In the genomic region with DNA sequence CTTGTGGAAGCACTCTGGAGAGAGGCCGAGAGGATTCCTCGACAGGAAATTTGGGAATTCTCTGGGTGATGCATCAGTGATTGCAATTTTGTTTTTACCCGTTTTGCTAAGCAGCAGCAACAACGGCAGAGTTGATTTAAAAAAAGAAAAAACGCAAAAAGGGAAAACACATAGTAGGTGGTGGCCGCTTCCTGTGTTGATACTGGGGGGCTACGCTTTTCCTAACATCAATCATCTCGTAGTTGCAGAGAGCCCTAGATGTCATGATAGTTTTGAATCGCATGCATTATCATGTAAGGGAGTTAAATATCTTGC, we compare ENCODE assay signal across 1 cellular context.
TF ChIP-seq lines count a peak whose summit lies in the region.

No MANE protein-coding gene starts in this region.

TF ChIP-seq in K562, 482 proteins besides CTCF, POLR2A, EP300 and RAD21 (continued from another document):
- TF ChIP-seq, protein P1, sequence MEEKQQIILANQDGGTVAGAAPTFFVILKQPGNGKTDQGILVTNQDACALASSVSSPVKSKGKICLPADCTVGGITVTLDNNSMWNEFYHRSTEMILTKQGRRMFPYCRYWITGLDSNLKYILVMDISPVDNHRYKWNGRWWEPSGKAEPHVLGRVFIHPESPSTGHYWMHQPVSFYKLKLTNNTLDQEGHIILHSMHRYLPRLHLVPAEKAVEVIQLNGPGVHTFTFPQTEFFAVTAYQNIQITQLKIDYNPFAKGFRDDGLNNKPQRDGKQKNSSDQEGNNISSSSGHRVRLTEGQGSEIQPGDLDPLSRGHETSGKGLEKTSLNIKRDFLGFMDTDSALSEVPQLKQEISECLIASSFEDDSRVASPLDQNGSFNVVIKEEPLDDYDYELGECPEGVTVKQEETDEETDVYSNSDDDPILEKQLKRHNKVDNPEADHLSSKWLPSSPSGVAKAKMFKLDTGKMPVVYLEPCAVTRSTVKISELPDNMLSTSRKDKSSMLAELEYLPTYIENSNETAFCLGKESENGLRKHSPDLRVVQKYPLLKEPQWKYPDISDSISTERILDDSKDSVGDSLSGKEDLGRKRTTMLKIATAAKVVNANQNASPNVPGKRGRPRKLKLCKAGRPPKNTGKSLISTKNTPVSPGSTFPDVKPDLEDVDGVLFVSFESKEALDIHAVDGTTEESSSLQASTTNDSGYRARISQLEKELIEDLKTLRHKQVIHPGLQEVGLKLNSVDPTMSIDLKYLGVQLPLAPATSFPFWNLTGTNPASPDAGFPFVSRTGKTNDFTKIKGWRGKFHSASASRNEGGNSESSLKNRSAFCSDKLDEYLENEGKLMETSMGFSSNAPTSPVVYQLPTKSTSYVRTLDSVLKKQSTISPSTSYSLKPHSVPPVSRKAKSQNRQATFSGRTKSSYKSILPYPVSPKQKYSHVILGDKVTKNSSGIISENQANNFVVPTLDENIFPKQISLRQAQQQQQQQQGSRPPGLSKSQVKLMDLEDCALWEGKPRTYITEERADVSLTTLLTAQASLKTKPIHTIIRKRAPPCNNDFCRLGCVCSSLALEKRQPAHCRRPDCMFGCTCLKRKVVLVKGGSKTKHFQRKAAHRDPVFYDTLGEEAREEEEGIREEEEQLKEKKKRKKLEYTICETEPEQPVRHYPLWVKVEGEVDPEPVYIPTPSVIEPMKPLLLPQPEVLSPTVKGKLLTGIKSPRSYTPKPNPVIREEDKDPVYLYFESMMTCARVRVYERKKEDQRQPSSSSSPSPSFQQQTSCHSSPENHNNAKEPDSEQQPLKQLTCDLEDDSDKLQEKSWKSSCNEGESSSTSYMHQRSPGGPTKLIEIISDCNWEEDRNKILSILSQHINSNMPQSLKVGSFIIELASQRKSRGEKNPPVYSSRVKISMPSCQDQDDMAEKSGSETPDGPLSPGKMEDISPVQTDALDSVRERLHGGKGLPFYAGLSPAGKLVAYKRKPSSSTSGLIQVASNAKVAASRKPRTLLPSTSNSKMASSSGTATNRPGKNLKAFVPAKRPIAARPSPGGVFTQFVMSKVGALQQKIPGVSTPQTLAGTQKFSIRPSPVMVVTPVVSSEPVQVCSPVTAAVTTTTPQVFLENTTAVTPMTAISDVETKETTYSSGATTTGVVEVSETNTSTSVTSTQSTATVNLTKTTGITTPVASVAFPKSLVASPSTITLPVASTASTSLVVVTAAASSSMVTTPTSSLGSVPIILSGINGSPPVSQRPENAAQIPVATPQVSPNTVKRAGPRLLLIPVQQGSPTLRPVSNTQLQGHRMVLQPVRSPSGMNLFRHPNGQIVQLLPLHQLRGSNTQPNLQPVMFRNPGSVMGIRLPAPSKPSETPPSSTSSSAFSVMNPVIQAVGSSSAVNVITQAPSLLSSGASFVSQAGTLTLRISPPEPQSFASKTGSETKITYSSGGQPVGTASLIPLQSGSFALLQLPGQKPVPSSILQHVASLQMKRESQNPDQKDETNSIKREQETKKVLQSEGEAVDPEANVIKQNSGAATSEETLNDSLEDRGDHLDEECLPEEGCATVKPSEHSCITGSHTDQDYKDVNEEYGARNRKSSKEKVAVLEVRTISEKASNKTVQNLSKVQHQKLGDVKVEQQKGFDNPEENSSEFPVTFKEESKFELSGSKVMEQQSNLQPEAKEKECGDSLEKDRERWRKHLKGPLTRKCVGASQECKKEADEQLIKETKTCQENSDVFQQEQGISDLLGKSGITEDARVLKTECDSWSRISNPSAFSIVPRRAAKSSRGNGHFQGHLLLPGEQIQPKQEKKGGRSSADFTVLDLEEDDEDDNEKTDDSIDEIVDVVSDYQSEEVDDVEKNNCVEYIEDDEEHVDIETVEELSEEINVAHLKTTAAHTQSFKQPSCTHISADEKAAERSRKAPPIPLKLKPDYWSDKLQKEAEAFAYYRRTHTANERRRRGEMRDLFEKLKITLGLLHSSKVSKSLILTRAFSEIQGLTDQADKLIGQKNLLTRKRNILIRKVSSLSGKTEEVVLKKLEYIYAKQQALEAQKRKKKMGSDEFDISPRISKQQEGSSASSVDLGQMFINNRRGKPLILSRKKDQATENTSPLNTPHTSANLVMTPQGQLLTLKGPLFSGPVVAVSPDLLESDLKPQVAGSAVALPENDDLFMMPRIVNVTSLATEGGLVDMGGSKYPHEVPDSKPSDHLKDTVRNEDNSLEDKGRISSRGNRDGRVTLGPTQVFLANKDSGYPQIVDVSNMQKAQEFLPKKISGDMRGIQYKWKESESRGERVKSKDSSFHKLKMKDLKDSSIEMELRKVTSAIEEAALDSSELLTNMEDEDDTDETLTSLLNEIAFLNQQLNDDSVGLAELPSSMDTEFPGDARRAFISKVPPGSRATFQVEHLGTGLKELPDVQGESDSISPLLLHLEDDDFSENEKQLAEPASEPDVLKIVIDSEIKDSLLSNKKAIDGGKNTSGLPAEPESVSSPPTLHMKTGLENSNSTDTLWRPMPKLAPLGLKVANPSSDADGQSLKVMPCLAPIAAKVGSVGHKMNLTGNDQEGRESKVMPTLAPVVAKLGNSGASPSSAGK (IDR thresholded peaks at IDR 0.05): peak; percentile 39; the same call in 1 of the 2 replicates
- TF ChIP-seq, protein P2, sequence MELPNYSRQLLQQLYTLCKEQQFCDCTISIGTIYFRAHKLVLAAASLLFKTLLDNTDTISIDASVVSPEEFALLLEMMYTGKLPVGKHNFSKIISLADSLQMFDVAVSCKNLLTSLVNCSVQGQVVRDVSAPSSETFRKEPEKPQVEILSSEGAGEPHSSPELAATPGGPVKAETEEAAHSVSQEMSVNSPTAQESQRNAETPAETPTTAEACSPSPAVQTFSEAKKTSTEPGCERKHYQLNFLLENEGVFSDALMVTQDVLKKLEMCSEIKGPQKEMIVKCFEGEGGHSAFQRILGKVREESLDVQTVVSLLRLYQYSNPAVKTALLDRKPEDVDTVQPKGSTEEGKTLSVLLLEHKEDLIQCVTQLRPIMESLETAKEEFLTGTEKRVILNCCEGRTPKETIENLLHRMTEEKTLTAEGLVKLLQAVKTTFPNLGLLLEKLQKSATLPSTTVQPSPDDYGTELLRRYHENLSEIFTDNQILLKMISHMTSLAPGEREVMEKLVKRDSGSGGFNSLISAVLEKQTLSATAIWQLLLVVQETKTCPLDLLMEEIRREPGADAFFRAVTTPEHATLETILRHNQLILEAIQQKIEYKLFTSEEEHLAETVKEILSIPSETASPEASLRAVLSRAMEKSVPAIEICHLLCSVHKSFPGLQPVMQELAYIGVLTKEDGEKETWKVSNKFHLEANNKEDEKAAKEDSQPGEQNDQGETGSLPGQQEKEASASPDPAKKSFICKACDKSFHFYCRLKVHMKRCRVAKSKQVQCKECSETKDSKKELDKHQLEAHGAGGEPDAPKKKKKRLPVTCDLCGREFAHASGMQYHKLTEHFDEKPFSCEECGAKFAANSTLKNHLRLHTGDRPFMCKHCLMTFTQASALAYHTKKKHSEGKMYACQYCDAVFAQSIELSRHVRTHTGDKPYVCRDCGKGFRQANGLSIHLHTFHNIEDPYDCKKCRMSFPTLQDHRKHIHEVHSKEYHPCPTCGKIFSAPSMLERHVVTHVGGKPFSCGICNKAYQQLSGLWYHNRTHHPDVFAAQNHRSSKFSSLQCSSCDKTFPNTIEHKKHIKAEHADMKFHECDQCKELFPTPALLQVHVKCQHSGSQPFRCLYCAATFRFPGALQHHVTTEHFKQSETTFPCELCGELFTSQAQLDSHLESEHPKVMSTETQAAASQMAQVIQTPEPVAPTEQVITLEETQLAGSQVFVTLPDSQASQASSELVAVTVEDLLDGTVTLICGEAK (IDR thresholded peaks at IDR 0.05): peak; percentile 50; the same call in 1 of the 2 replicates
- TF ChIP-seq, protein P2 (CRISPR knock-in tag; IDR thresholded peaks at IDR 0.05): no peak
- TF ChIP-seq NFIC (IDR thresholded peaks at IDR 0.05): no peak
- TF ChIP-seq ZKSCAN1 (IDR thresholded peaks at IDR 0.05; ENCODE audit: low read depth, low read length): peak; percentile 89
- TF ChIP-seq, protein P3, sequence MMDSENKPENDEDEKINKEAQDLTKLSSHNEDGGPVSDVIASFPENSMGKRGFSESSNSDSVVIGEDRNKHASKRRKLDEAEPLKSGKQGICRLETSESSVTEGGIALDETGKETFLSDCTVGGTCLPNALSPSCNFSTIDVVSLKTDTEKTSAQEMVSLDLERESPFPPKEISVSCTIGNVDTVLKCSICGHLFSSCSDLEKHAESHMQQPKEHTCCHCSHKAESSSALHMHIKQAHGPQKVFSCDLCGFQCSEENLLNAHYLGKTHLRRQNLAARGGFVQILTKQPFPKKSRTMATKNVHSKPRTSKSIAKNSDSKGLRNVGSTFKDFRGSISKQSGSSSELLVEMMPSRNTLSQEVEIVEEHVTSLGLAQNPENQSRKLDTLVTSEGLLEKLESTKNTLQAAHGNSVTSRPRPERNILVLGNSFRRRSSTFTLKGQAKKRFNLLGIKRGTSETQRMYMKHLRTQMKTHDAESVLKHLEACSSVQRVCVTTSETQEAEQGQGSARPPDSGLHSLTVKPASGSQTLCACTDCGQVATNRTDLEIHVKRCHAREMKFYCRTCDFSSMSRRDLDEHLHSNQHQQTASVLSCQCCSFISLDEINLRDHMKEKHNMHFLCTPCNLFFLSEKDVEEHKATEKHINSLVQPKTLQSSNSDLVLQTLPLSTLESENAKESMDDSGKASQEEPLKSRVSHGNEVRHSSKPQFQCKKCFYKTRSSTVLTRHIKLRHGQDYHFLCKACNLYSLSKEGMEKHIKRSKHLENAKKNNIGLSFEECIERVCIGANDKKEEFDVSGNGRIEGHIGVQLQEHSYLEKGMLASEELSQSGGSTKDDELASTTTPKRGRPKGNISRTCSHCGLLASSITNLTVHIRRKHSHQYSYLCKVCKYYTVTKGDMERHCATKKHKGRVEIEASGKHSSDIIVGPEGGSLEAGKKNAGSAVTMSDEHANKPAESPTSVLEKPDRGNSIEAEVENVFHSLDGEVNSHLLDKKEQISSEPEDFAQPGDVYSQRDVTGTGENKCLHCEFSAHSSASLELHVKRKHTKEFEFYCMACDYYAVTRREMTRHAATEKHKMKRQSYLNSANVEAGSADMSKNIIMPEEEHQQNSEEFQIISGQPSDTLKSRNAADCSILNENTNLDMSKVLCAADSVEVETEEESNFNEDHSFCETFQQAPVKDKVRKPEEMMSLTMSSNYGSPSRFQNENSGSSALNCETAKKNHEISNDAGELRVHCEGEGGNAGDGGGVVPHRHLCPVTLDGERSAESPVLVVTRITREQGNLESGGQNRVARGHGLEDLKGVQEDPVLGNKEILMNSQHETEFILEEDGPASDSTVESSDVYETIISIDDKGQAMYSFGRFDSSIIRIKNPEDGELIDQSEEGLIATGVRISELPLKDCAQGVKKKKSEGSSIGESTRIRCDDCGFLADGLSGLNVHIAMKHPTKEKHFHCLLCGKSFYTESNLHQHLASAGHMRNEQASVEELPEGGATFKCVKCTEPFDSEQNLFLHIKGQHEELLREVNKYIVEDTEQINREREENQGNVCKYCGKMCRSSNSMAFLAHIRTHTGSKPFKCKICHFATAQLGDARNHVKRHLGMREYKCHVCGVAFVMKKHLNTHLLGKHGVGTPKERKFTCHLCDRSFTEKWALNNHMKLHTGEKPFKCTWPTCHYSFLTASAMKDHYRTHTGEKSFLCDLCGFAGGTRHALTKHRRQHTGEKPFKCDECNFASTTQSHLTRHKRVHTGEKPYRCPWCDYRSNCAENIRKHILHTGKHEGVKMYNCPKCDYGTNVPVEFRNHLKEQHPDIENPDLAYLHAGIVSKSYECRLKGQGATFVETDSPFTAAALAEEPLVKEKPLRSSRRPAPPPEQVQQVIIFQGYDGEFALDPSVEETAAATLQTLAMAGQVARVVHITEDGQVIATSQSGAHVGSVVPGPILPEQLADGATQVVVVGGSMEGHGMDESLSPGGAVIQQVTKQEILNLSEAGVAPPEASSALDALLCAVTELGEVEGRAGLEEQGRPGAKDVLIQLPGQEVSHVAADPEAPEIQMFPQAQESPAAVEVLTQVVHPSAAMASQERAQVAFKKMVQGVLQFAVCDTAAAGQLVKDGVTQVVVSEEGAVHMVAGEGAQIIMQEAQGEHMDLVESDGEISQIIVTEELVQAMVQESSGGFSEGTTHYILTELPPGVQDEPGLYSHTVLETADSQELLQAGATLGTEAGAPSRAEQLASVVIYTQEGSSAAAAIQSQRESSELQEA (IDR thresholded peaks at IDR 0.05; ENCODE audit: low read depth): 0 out of 2 replicates have a peak, but pooled peaks have one; percentile 72
- TF ChIP-seq, protein P4, sequence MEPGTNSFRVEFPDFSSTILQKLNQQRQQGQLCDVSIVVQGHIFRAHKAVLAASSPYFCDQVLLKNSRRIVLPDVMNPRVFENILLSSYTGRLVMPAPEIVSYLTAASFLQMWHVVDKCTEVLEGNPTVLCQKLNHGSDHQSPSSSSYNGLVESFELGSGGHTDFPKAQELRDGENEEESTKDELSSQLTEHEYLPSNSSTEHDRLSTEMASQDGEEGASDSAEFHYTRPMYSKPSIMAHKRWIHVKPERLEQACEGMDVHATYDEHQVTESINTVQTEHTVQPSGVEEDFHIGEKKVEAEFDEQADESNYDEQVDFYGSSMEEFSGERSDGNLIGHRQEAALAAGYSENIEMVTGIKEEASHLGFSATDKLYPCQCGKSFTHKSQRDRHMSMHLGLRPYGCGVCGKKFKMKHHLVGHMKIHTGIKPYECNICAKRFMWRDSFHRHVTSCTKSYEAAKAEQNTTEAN (CRISPR knock-in tag; IDR thresholded peaks at IDR 0.05): 0 out of 2 replicates have a peak, but pooled peaks have one; percentile 44
